ENCODE assay signal across 8 cellular contexts in the genomic region with DNA sequence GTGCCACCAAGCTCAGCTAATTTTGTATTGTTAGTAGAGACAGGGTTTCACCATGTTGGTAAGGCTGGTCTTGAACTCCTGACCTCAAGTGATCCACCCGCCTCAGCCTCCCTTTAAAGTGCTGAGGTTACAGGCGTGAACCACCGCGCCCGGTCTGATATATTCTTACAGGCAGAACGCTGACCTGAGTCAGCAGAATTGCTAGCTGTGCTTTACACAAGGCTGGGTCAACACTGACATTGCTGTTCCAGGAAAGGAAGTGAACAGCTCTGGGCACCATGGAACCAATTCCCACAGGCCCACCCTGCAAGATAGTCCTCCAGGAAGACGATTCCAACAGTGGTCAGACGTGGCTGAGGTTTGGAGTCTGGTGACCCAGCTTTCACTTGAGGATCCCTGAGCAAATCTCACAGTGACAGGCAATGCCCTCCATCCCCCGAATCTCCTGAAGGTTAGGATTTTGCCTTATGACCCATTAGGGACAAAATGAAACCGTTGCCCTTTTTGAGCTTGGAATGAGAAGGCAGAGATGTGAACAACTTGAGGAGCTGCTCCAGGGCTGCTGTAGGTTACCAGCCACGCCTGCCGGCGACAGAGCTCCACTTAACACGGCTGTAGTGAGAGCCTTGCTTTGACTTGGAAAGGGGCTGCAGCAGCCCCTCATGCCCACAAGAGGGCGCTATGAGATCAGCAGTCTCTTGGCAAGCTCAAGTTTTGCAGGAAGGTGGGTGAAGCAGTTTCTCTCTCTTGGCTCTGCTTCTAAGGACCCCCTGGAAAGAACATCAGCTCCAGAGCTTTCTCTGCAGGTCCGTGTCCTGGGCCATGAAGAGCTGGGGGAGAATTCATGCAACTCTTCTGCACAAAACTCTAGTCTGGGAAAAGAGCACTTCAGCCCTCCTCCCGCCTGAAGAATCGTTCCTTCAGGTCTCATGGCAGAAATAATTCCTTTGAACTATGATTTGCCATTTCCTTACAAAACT.
DNase-seq lines count a peak whose midpoint lies in the region; ATAC-seq, FAIRE-seq and TF ChIP-seq lines count a peak whose summit lies in the region.

No MANE protein-coding gene starts in this region.

- no peaks in the 10 kb centered on the region for H3K79me2 ChIP-seq in keratinocyte (ENCODE audit: control insufficient read depth, insufficient read depth, low read length)

- H2AFZ ChIP-seq in keratinocyte (ENCODE audit: control insufficient read depth, low read length): no peak overlapping the region

- H3K36me3 ChIP-seq in keratinocyte (ENCODE audit: control insufficient read depth in 2 of 2, extremely low read depth in 1 of 2, insufficient read depth in 2 of 2, low read length in 2 of 2): peaks cover 19 to 42% of the 10 kb centered on the region in 2 experiments

- H3K9me1 ChIP-seq in keratinocyte (ENCODE audit: control insufficient read depth, extremely low read depth, insufficient read depth, low read length): no peaks in the 10 kb centered on the region

- dilution Hi-C loops in keratinocyte (cut with MboI; ENCODE audit: extremely low pct_ligation_motif_present, low sequenced_read_pairs): no loop called here

- H4K20me1 ChIP-seq in keratinocyte (ENCODE audit: control insufficient read depth, extremely low read depth, insufficient read depth, low read length): no peaks in the 10 kb centered on the region

- TF ChIP-seq CTCF in WTC11 (IDR thresholded peaks at IDR 0.05) (peak; percentile 99), keratinocyte (optimal IDR thresholded peaks at IDR 0.05 in 1 of 3, IDR thresholded peaks at IDR 0.05 in 1 of 3, conservative IDR thresholded peaks at IDR 0.05 in 1 of 3; ENCODE audit: extremely low read depth in 1 of 3, insufficient read depth in 2 of 3, low read length in 3 of 3) (peak in 2 of 3 experiments; percentile 97 to 100)

- H3K4me3 Mint-ChIP-seq in WTC11: no peak overlapping the region

- H3K4me3 ChIP-seq in keratinocyte (ENCODE audit: control insufficient read depth in 2 of 3, extremely low read depth in 1 of 3, insufficient read depth in 2 of 3, low read depth in 1 of 3, low read length in 3 of 3): peak overlapping the region in 1 of 3 experiments; percentile 25

- CTCF ChIA-PET in WTC11 (lab: Charles Lee): interaction anchor here (0.6 to 2.6 kb wide), 96 partner anchors 9 to 582 kb away, joined by 3 to 58 read pairs (median 7); a partner anchor contains a TSS

- H3K27me3 ChIP-seq in keratinocyte (ENCODE audit: control insufficient read depth, extremely low read depth, insufficient read depth, low read length): no peaks in the 10 kb centered on the region

- peaks cover 40% of the 10 kb centered on the region for H3K36me3 Mint-ChIP-seq in WTC11

- H3K9me3 Mint-ChIP-seq in WTC11: no peaks in the 10 kb centered on the region

- peak; percentile 81 for DNase-seq in EH (ENCODE audit: low read depth)
- DNase-seq in NCI-H2196 treated with DMSO at 0.1 percent for 48 hours (lab: John Stamatoyannopoulos, UW; ENCODE audit: unreplicated experiment): peak; percentile 93
- peak; percentile 88 for DNase-seq in WTC11 (ENCODE audit: low spot score)
- DNase-seq in caudate nucleus (lab: John Stamatoyannopoulos, UW): peak in 59 of 61 donors; percentile 10 to 88 (median 61)
- peak; percentile 63 for DNase-seq in keratinocyte (ENCODE audit: low read depth, low spot score)
- peak; percentile 11 to 28 for DNase-seq in stimulated activated CD4-positive, alpha-beta T cell treated with anti-CD3 and anti-CD28 coated beads, Interleukin-15, amount 100 ng/mL, for 1 hour (ENCODE audit: low read depth in 1 of 2, low spot score in 1 of 2)

- H3K27ac ChIP-seq in caudate nucleus (ENCODE audit: low read depth, low read length) (no peak overlapping the region), keratinocyte (ENCODE audit: control insufficient read depth, insufficient read depth, low read length) (peak overlapping the region; percentile 68)

- peak overlapping the region; percentile 49 for H3K9ac ChIP-seq in keratinocyte (ENCODE audit: control insufficient read depth, extremely low read depth, insufficient read depth, low read length)

- H3K4me1 ChIP-seq in keratinocyte (ENCODE audit: control insufficient read depth, extremely low read depth, insufficient read depth, low read length): peaks cover 59% of the 10 kb centered on the region

- H3K27me3 Mint-ChIP-seq in WTC11 (ENCODE audit: low read depth): no peaks in the 10 kb centered on the region; the same call in 1 of the 2 replicates

- H3K27ac Mint-ChIP-seq in WTC11: no peak overlapping the region; the same call in 1 of the 2 replicates

- POLR2A ChIA-PET in WTC11 (lab: Charles Lee): interaction anchor here (0.6 to 1.3 kb wide), 5 partner anchors 48 to 283 kb away, joined by 3 to 5 read pairs (median 4); a partner anchor contains a TSS

- peak; percentile 86 for FAIRE-seq in keratinocyte (lab: Jason Lieb, UNC)

- peak overlapping the region; percentile 41 for H3K4me2 ChIP-seq in keratinocyte (ENCODE audit: control insufficient read depth, extremely low read depth, insufficient read depth, low read depth, low read length)

- H3K4me1 Mint-ChIP-seq in WTC11: peaks cover 12% of the 10 kb centered on the region

- H3K9me3 ChIP-seq in keratinocyte (ENCODE audit: control insufficient read depth, low read depth, low read length): no peaks in the 10 kb centered on the region

- ATAC-seq in HG03066 (IDR thresholded peaks at IDR 0.05; ENCODE audit: low read depth, unreplicated experiment): peak; percentile 79
- ATAC-seq in WTC11: peak; percentile 90
- ATAC-seq in HG03378 (IDR thresholded peaks at IDR 0.05; ENCODE audit: unreplicated experiment): no peak

TF ChIP-seq in WTC11, 78 proteins besides CTCF, POLR2A, EP300 and RAD21 (continues in another document):
- TF ChIP-seq, protein P1, sequence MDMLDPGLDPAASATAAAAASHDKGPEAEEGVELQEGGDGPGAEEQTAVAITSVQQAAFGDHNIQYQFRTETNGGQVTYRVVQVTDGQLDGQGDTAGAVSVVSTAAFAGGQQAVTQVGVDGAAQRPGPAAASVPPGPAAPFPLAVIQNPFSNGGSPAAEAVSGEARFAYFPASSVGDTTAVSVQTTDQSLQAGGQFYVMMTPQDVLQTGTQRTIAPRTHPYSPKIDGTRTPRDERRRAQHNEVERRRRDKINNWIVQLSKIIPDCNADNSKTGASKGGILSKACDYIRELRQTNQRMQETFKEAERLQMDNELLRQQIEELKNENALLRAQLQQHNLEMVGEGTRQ (CRISPR knock-in tag; IDR thresholded peaks at IDR 0.05): no peak
- TF ChIP-seq, protein P2, sequence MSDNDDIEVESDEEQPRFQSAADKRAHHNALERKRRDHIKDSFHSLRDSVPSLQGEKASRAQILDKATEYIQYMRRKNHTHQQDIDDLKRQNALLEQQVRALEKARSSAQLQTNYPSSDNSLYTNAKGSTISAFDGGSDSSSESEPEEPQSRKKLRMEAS (CRISPR knock-in tag; IDR thresholded peaks at IDR 0.05): peak; percentile 60; the same call in 1 of the 2 replicates
- TF ChIP-seq, protein P3, sequence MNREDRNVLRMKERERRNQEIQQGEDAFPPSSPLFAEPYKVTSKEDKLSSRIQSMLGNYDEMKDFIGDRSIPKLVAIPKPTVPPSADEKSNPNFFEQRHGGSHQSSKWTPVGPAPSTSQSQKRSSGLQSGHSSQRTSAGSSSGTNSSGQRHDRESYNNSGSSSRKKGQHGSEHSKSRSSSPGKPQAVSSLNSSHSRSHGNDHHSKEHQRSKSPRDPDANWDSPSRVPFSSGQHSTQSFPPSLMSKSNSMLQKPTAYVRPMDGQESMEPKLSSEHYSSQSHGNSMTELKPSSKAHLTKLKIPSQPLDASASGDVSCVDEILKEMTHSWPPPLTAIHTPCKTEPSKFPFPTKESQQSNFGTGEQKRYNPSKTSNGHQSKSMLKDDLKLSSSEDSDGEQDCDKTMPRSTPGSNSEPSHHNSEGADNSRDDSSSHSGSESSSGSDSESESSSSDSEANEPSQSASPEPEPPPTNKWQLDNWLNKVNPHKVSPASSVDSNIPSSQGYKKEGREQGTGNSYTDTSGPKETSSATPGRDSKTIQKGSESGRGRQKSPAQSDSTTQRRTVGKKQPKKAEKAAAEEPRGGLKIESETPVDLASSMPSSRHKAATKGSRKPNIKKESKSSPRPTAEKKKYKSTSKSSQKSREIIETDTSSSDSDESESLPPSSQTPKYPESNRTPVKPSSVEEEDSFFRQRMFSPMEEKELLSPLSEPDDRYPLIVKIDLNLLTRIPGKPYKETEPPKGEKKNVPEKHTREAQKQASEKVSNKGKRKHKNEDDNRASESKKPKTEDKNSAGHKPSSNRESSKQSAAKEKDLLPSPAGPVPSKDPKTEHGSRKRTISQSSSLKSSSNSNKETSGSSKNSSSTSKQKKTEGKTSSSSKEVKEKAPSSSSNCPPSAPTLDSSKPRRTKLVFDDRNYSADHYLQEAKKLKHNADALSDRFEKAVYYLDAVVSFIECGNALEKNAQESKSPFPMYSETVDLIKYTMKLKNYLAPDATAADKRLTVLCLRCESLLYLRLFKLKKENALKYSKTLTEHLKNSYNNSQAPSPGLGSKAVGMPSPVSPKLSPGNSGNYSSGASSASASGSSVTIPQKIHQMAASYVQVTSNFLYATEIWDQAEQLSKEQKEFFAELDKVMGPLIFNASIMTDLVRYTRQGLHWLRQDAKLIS (CRISPR knock-in tag; IDR thresholded peaks at IDR 0.05; ENCODE audit: borderline replicate concordance): 0 out of 2 replicates have a peak, but pooled peaks have one; percentile 29
- TF ChIP-seq, protein P4, sequence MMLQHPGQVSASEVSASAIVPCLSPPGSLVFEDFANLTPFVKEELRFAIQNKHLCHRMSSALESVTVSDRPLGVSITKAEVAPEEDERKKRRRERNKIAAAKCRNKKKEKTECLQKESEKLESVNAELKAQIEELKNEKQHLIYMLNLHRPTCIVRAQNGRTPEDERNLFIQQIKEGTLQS (CRISPR knock-in tag; conservative IDR thresholded peaks at IDR 0.05): no peak
- no peak for TF ChIP-seq FOXP1 (CRISPR knock-in tag; IDR thresholded peaks at IDR 0.05; ENCODE audit: borderline replicate concordance)
- TF ChIP-seq TCF7 (CRISPR knock-in tag; IDR thresholded peaks at IDR 0.05; ENCODE audit: low read depth): 0 out of 2 replicates have a peak, but pooled peaks have one; percentile 30
- TF ChIP-seq FOXJ3 (CRISPR knock-in tag; IDR thresholded peaks at IDR 0.05; ENCODE audit: borderline replicate concordance): no peak
- no peak for TF ChIP-seq ELF4 (CRISPR knock-in tag; IDR thresholded peaks at IDR 0.05; ENCODE audit: low read depth)
- no peak for TF ChIP-seq ATF1 (CRISPR knock-in tag; IDR thresholded peaks at IDR 0.05)
- no peak for TF ChIP-seq IRF2 (CRISPR knock-in tag; IDR thresholded peaks at IDR 0.05; ENCODE audit: borderline replicate concordance, low read depth)
- no peak for TF ChIP-seq TEAD1 (CRISPR knock-in tag; IDR thresholded peaks at IDR 0.05)
- TF ChIP-seq, protein P5, sequence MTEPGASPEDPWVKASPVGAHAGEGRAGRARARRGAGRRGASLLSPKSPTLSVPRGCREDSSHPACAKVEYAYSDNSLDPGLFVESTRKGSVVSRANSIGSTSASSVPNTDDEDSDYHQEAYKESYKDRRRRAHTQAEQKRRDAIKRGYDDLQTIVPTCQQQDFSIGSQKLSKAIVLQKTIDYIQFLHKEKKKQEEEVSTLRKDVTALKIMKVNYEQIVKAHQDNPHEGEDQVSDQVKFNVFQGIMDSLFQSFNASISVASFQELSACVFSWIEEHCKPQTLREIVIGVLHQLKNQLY (CRISPR knock-in tag; IDR thresholded peaks at IDR 0.05): no peak

Comparison
In these comparisons a context has a peak if more than half of its experiments do, and no peak if none do; other contexts are left out.
1. DNase-seq: peak in every context shown above with its lines; median percentile 93 in NCI-H2196 treated with DMSO at 0.1 percent for 48 hours; 88 in WTC11; 81 in EH; 63 in keratinocyte; 61 in caudate nucleus; 20 in stimulated activated CD4-positive, alpha-beta T cell treated with anti-CD3 and anti-CD28 coated beads, Interleukin-15, amount 100 ng/mL, for 1 hour.